13 cellular contexts compared by ENCODE assay signal in the genomic region with DNA sequence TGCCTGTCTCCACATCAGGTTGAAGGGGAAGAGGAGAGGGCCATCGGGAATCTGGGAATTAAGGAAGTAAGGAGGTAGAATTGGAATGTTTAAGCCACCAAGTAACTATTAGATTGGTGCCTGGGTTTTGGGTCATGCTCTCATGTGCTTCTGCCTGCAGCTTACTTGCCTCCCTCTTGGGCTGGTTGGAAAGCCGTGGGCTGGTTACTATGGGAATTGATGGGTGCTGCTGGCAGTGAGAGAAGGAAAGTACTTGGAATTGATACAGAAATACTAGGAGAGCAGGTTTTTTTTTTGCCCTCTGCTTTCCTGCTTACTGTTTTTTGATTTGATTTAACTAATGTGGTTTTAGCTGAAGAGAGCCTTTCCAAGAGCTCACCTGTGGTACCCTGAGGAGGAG.
DNase-seq lines count a peak whose midpoint lies in the region; ATAC-seq and TF ChIP-seq lines count a peak whose summit lies in the region.
"Had no signal": no experiment of that assay in that cellular context is flagged by ENCODE, and none has a peak within 500 bp of the region (broad histone marks: within the 10 kb centered on the region; RNA-seq: fewer than 3 reads in every experiment).

No MANE protein-coding gene starts in this region.

- H3K27ac ChIP-seq in SJSA1 (peak overlapping the region; percentile 19; the same call in 1 of the 2 replicates), esophagus squamous epithelium (peak overlapping the region; percentile 52 to 82 (median 64))

- peaks cover 8% of the 10 kb centered on the region for H3K36me3 Mint-ChIP-seq in activated naive CD4-positive, alpha-beta T cell treated with anti-CD3 and anti-CD28 coated beads for 36 hours (ENCODE audit: low read depth)
- H3K36me3 Mint-ChIP-seq: type B pancreatic cell had no signal

- H3K4me3 Mint-ChIP-seq in activated naive CD4-positive, alpha-beta T cell treated with anti-CD3 and anti-CD28 coated beads for 36 hours = no peak overlapping the region
- H3K4me3 Mint-ChIP-seq: activated CD8-positive, alpha-beta T cell treated with anti-CD3 and anti-CD28 coated beads for 36 hours had no signal

- H3K27me3 ChIP-seq in SJSA1 (replicated peaks) (no peaks in the 10 kb centered on the region), esophagus squamous epithelium (no peaks in the 10 kb centered on the region)
- H3K27me3 ChIP-seq: adrenal gland had no signal

- CTCF ChIA-PET in activated naive CD4-positive, alpha-beta T cell treated with anti-CD3 and anti-CD28 coated beads for 36 hours (lab: Charles Lee) = no interaction called here

- H3K4me1 ChIP-seq in SJSA1 (replicated peaks) (peaks cover 33% of the 10 kb centered on the region), esophagus squamous epithelium (peaks cover 18 to 44% (median 27%) of the 10 kb centered on the region in 3 donors)

- intact Hi-C loops in esophagus squamous epithelium (cut with DNase I) (no loop called here), posterior cingulate gyrus (cut with DNase I) (no loop called here)
- intact Hi-C loops in activated naive CD4-positive, alpha-beta T cell treated with anti-CD3 and anti-CD28 coated beads for 36 hours (cut with micrococcal nuclease) = no loop called here

- WGBS in esophagus squamous epithelium, 2 donors = 8 to 21% methylated on average over 2 of the region's 2 CpGs

- H3K36me3 ChIP-seq in SJSA1 (no peaks in the 10 kb centered on the region), esophagus squamous epithelium (no peaks in the 10 kb centered on the region)
- H3K36me3 ChIP-seq: adrenal gland had no signal

- H3K4me3 ChIP-seq in SJSA1 (no peak overlapping the region), esophagus squamous epithelium (no peak overlapping the region)
- H3K4me3 ChIP-seq: adrenal gland had no signal

- TF ChIP-seq POLR2A in esophagus squamous epithelium (IDR thresholded peaks at IDR 0.05) = no peak

- peak; percentile 36 for DNase-seq in EL
- DNase-seq in SJSA1 (ENCODE audit: low read depth in 1 of 2, low spot score in 2 of 2) = no peak
- no peak for DNase-seq in esophagus squamous epithelium (lab: John Stamatoyannopoulos, UW)
- DNase-seq in posterior cingulate gyrus = peak in 9 of 10 donors; percentile 13 to 92 (median 48)
- no peak for DNase-seq in activated naive CD4-positive, alpha-beta T cell treated with anti-CD3 and anti-CD28 coated beads for 36 hours
- DNase-seq in NCI-H187 treated with DMSO at 0.1 percent for 48 hours (lab: John Stamatoyannopoulos, UW) = no peak
- no peak for DNase-seq in activated CD4-positive, alpha-beta T cell treated with anti-CD3 and anti-CD28 coated beads, Interleukin-2, amount 50 U/mL, for 48 hours
- DNase-seq: activated CD8-positive, alpha-beta T cell treated with anti-CD3 and anti-CD28 coated beads for 36 hours; Calu3 had no signal

- H3K9me3 Mint-ChIP-seq in activated naive CD4-positive, alpha-beta T cell treated with anti-CD3 and anti-CD28 coated beads for 36 hours = no peaks in the 10 kb centered on the region
- H3K9me3 Mint-ChIP-seq: activated CD8-positive, alpha-beta T cell treated with anti-CD3 and anti-CD28 coated beads for 36 hours; type B pancreatic cell had no signal

- no peak for ATAC-seq in HG02973 (IDR thresholded peaks at IDR 0.05; ENCODE audit: unreplicated experiment)
- ATAC-seq: activated CD8-positive, alpha-beta T cell treated with anti-CD3 and anti-CD28 coated beads for 36 hours; Right ventricle myocardium inferior had no signal

- H3K27ac Mint-ChIP-seq in activated naive CD4-positive, alpha-beta T cell treated with anti-CD3 and anti-CD28 coated beads for 36 hours = no peak overlapping the region

- no peak for TF ChIP-seq CTCF in esophagus squamous epithelium (IDR thresholded peaks at IDR 0.05)

- no peaks in the 10 kb centered on the region for H3K9me3 ChIP-seq in SJSA1 (replicated peaks)
- no peaks in the 10 kb centered on the region for H3K9me3 ChIP-seq in esophagus squamous epithelium
- H3K9me3 ChIP-seq: adrenal gland had no signal

- peaks cover 4% of the 10 kb centered on the region for H3K4me1 Mint-ChIP-seq in activated naive CD4-positive, alpha-beta T cell treated with anti-CD3 and anti-CD28 coated beads for 36 hours (ENCODE audit: low read depth)

- no peaks in the 10 kb centered on the region for H3K27me3 Mint-ChIP-seq in activated naive CD4-positive, alpha-beta T cell treated with anti-CD3 and anti-CD28 coated beads for 36 hours (ENCODE audit: low read depth)
- H3K27me3 Mint-ChIP-seq: activated CD8-positive, alpha-beta T cell treated with anti-CD3 and anti-CD28 coated beads for 36 hours; type B pancreatic cell had no signal

Comparison
In these comparisons a context has a peak if more than half of its experiments do, and no peak if none do; other contexts are left out.
1. DNase-seq: peak in EL (single experiment) and posterior cingulate gyrus (9 of 10); none in SJSA1 (0 of 2), esophagus squamous epithelium (single experiment), activated naive CD4-positive, alpha-beta T cell treated with anti-CD3 and anti-CD28 coated beads for 36 hours (single experiment), NCI-H187 treated with DMSO at 0.1 percent for 48 hours (single experiment) and activated CD4-positive, alpha-beta T cell treated with anti-CD3 and anti-CD28 coated beads, Interleukin-2, amount 50 U/mL, for 48 hours (0 of 2).